21 cellular contexts compared by ENCODE assay signal in genomic region chr1:215405211-215405610, GRCh38.
"Had no signal": no experiment of that assay in that cellular context is flagged by ENCODE, and none has a peak within 500 bp of the region (broad histone marks: within the 10 kb centered on the region; RNA-seq: fewer than 3 reads in every experiment).

No MANE protein-coding gene starts in this region.

- DNase-seq: activated B cell treated with CpG ODN at 0.5 μM for 24 hours; activated CD4-positive, alpha-beta T cell treated with anti-CD3 and anti-CD28 coated beads for 36 hours; activated CD4-positive, alpha-beta T cell treated with anti-CD3 and anti-CD28 coated beads, Interleukin-2, amount 50 U/mL, for 48 hours; activated CD8-positive, alpha-beta memory T cell treated with anti-CD3 and anti-CD28 coated beads, Interleukin-2, amount 50 U/mL, for 48 hours; activated naive CD4-positive, alpha-beta T cell; activated T-cell treated with anti-CD3 and anti-CD28 coated beads, Interleukin-2, amount 50 U/mL, for 4 hours; cerebellar nuclear complex; foreskin keratinocyte; pancreas; psoas muscle; right cardiac atrium; small intestine; stimulated activated CD4-positive, alpha-beta T cell treated with anti-CD3 and anti-CD28 coated beads, Interleukin-2, amount 100 ng/mL, for 24 hours; stimulated activated naive CD8-positive, alpha-beta T cell treated with anti-CD3 and anti-CD28 coated beads, Interleukin-15, amount 100 ng/mL, for 72 hours; transverse colon had no signal

- H3K4me1 ChIP-seq: pancreas, psoas muscle, transverse colon had no signal

- H3K4me1 Mint-ChIP-seq: activated B cell treated with CpG ODN at 0.5 μM for 24 hours; activated CD4-positive, alpha-beta T cell treated with anti-CD3 and anti-CD28 coated beads for 36 hours; stimulated activated effector memory CD8-positive, alpha-beta T cell treated with anti-CD3 and anti-CD28 coated beads, Interleukin-12 subunit alpha, Interleukin-12 subunit beta, amount 100 ng/mL, for 72 hours; stimulated activated naive CD8-positive, alpha-beta T cell treated with anti-CD3 and anti-CD28 coated beads, Interleukin-15, amount 100 ng/mL, for 72 hours had no signal

- H3K27ac Mint-ChIP-seq: activated B cell treated with CpG ODN at 0.5 μM for 24 hours; activated CD4-positive, alpha-beta T cell treated with anti-CD3 and anti-CD28 coated beads for 36 hours; activated naive CD8-positive, alpha-beta T cell; activated T-helper 2 cell treated with anti-CD3 and anti-CD28 coated beads, Interferon-gamma antibody, Interleukin-2, Interleukin-4, amounts not matched to agents 10 μg/mL and 5 μg/mL and 100 μg/mL, durations not matched to agents 14 hours and 24 hours and 36 hours; natural killer cell treated with Interleukin-12 subunit alpha and Interleukin-12 subunit beta and Interleukin-15 and Interleukin-18, amount 100 ng/mL, for 72 hours; stimulated activated effector memory CD8-positive, alpha-beta T cell treated with anti-CD3 and anti-CD28 coated beads, Interleukin-12 subunit alpha, Interleukin-12 subunit beta, amount 100 ng/mL, for 72 hours; stimulated activated naive CD8-positive, alpha-beta T cell treated with anti-CD3 and anti-CD28 coated beads, Interleukin-15, amount 100 ng/mL, for 72 hours; T-helper 1 cell treated with Interleukin-12 subunit alpha and Interleukin-12 subunit beta and Interleukin-4 antibody, amounts not matched to agents 30 μg/mL and 1 μg/mL, for 36 hours had no signal

- H3K36me3 ChIP-seq: pancreas, transverse colon had no signal

- H3K36me3 Mint-ChIP-seq: activated naive CD8-positive, alpha-beta T cell; natural killer cell treated with Interleukin-12 subunit alpha and Interleukin-12 subunit beta and Interleukin-15 and Interleukin-18, amount 100 ng/mL, for 72 hours; stimulated activated effector memory CD8-positive, alpha-beta T cell treated with anti-CD3 and anti-CD28 coated beads, Interleukin-12 subunit alpha, Interleukin-12 subunit beta, amount 100 ng/mL, for 72 hours had no signal

- H3K4me3 ChIP-seq: coronary artery, pancreas, psoas muscle, transverse colon had no signal

- H3K4me3 Mint-ChIP-seq: activated B cell treated with CpG ODN at 0.5 μM for 24 hours; activated CD4-positive, alpha-beta T cell treated with anti-CD3 and anti-CD28 coated beads for 36 hours; activated naive CD8-positive, alpha-beta T cell; activated T-cell treated with anti-CD3 and anti-CD28 coated beads, Interleukin-2, amount 50 U/mL, for 4 hours; natural killer cell treated with Interleukin-12 subunit alpha and Interleukin-12 subunit beta and Interleukin-15 and Interleukin-18, amount 100 ng/mL, for 72 hours; stimulated activated effector memory CD8-positive, alpha-beta T cell treated with anti-CD3 and anti-CD28 coated beads, Interleukin-12 subunit alpha, Interleukin-12 subunit beta, amount 100 ng/mL, for 72 hours; stimulated activated naive CD8-positive, alpha-beta T cell treated with anti-CD3 and anti-CD28 coated beads, Interleukin-15, amount 100 ng/mL, for 72 hours; T-helper 1 cell treated with Interleukin-12 subunit alpha and Interleukin-12 subunit beta and Interleukin-4 antibody, amounts not matched to agents 30 μg/mL and 1 μg/mL, for 36 hours had no signal

- H3K9me3 ChIP-seq: pancreas, psoas muscle, transverse colon had no signal

- H3K9me3 Mint-ChIP-seq: activated B cell treated with CpG ODN at 0.5 μM for 24 hours; activated T-cell treated with anti-CD3 and anti-CD28 coated beads, Interleukin-2, amount 50 U/mL, for 4 hours; activated T-helper 2 cell treated with anti-CD3 and anti-CD28 coated beads, Interferon-gamma antibody, Interleukin-2, Interleukin-4, amounts not matched to agents 10 μg/mL and 5 μg/mL and 100 μg/mL, durations not matched to agents 14 hours and 24 hours and 36 hours; stimulated activated naive CD8-positive, alpha-beta T cell treated with anti-CD3 and anti-CD28 coated beads, Interleukin-15, amount 100 ng/mL, for 72 hours; T-helper 1 cell treated with Interleukin-12 subunit alpha and Interleukin-12 subunit beta and Interleukin-4 antibody, amounts not matched to agents 30 μg/mL and 1 μg/mL, for 36 hours had no signal

- H3K27me3 ChIP-seq: foreskin keratinocyte, pancreas, transverse colon had no signal

- H3K27me3 Mint-ChIP-seq: activated B cell treated with CpG ODN at 0.5 μM for 24 hours; activated CD4-positive, alpha-beta T cell treated with anti-CD3 and anti-CD28 coated beads for 36 hours; natural killer cell treated with Interleukin-12 subunit alpha and Interleukin-12 subunit beta and Interleukin-15 and Interleukin-18, amount 100 ng/mL, for 72 hours; stimulated activated naive CD8-positive, alpha-beta T cell treated with anti-CD3 and anti-CD28 coated beads, Interleukin-15, amount 100 ng/mL, for 72 hours had no signal
